In the genomic region with DNA sequence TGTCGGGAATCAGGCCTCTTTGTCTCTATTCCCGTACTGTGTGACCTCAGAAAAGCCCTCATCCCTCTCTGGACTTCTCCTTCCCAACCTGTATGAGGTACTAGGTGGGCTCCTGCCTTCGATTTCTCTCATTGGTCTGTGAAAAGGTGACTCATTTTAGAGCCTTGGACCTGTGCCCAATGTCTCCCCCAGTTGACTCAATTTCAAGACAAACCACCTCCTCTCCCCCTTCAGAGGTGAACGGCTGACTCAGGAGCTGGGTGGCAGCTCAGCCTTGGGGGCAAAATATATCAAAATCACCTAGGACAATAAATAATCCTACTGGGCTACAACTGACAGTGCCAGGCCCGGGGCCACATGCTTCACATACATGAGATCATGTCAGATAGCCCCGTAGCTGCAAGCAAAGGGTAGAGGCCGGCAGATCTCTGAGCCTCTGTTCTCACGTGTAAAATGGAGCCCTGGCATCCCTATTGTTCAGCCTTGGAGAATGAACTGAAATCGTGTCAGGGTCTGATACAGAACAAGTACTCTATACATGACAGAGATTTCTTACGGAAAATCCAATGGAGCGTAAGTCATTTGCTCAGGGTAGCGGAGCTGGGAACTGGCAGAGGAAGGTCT, we compare ENCODE assay signal across 8 cellular contexts. TPM values are rescaled to one million over a fixed set of nuclear protein-coding genes. Genes with fewer than 3 reads are reported as not detected.
DNase-seq lines count a peak whose midpoint lies in the region; ATAC-seq and TF ChIP-seq lines count a peak whose summit lies in the region.

No MANE protein-coding gene starts in this region.

- H3K36me3 Mint-ChIP-seq in activated T-helper 17 cell treated with anti-CD3 and anti-CD28 coated beads, Interleukin-2, amount 50 U/mL, for 72 hours (ENCODE audit: low read depth): peaks cover 55% of the 10 kb centered on the region

- TF ChIP-seq CTCF in GM06990 (IDR thresholded peaks at IDR 0.05; ENCODE audit: insufficient read depth, low read length, poor library complexity, severe bottlenecking) (no peak), retinal pigment epithelial cell (conservative IDR thresholded peaks at IDR 0.05; ENCODE audit: low read depth, low read length) (no peak)

- H3K4me3 ChIP-seq in GM06990 (replicated peaks; ENCODE audit: low read depth, low read length) (peak overlapping the region; percentile 82), retinal pigment epithelial cell (ENCODE audit: low read length) (peak overlapping the region; percentile 65)

- H3K9me3 Mint-ChIP-seq in activated T-helper 17 cell treated with anti-CD3 and anti-CD28 coated beads, Interleukin-2, amount 50 U/mL, for 72 hours: no peaks in the 10 kb centered on the region

- H3K36me3 ChIP-seq in GM06990 (ENCODE audit: control insufficient read depth, insufficient read depth, low read length): no peaks in the 10 kb centered on the region; the same call in none of the 2 replicates

- peak overlapping the region; percentile 89 for H3K4me3 Mint-ChIP-seq in activated T-helper 17 cell treated with anti-CD3 and anti-CD28 coated beads, Interleukin-2, amount 50 U/mL, for 72 hours

- peak overlapping the region; percentile 97 for H3K27ac Mint-ChIP-seq in activated T-helper 17 cell treated with anti-CD3 and anti-CD28 coated beads, Interleukin-2, amount 50 U/mL, for 72 hours

- no peaks in the 10 kb centered on the region for H3K27me3 Mint-ChIP-seq in activated T-helper 17 cell treated with anti-CD3 and anti-CD28 coated beads, Interleukin-2, amount 50 U/mL, for 72 hours

- H3K4me1 Mint-ChIP-seq in activated T-helper 17 cell treated with anti-CD3 and anti-CD28 coated beads, Interleukin-2, amount 50 U/mL, for 72 hours: peaks cover 31% of the 10 kb centered on the region

- peak; percentile 68 for DNase-seq in GM06990 (ENCODE audit: extremely low read depth, insufficient read length)
- DNase-seq in NCI-H345 (lab: John Stamatoyannopoulos, UW): peak; percentile 82
- peak; percentile 22 for DNase-seq in globus pallidus (ENCODE audit: low spot score)
- DNase-seq in retinal pigment epithelial cell (ENCODE audit: low read depth): peak; percentile 82
- DNase-seq in cerebellum (ENCODE audit: low spot score): no peak
- no peak for DNase-seq in DMS153 (lab: John Stamatoyannopoulos, UW)

- H3K27me3 ChIP-seq in GM06990 (replicated peaks; ENCODE audit: control insufficient read depth, insufficient read depth, low read length): no peaks in the 10 kb centered on the region

- ATAC-seq in activated T-helper 17 cell treated with anti-CD3 and anti-CD28 coated beads, Interleukin-2, amount 50 U/mL, for 72 hours (replicated peaks): peak; percentile 46
- ATAC-seq in HG02759 (IDR thresholded peaks at IDR 0.05; ENCODE audit: unreplicated experiment): no peak

RNA-seq across cellular contexts. Expression of a gene that starts 0.5 kb away (rescaled TPM):
- total RNA-seq in activated T-helper 17 cell treated with anti-CD3 and anti-CD28 coated beads, Interleukin-2, amount 50 U/mL, for 72 hours: 10 to 100 TPM; 31.0 to 54.8 TPM
- total RNA-seq in cerebellum: 31.7 TPM

RNA-seq across cellular contexts. Expression of a gene that starts 0.8 kb away (rescaled TPM):
- 10 to 100 TPM in 1 of 2 donors, 1 to 10 TPM in 1; 7.0 to 14.5 TPM for total RNA-seq in activated T-helper 17 cell treated with anti-CD3 and anti-CD28 coated beads, Interleukin-2, amount 50 U/mL, for 72 hours
- total RNA-seq in cerebellum: 6.7 TPM

RNA-seq across cellular contexts. Expression of a gene that starts 25.7 kb away (rescaled TPM):
- 10 to 100 TPM; 16.4 to 37.3 TPM for total RNA-seq in activated T-helper 17 cell treated with anti-CD3 and anti-CD28 coated beads, Interleukin-2, amount 50 U/mL, for 72 hours
- 15.2 TPM for total RNA-seq in cerebellum

RNA-seq across cellular contexts. Expression of a gene that starts 34.1 kb away (rescaled TPM):
- total RNA-seq in activated T-helper 17 cell treated with anti-CD3 and anti-CD28 coated beads, Interleukin-2, amount 50 U/mL, for 72 hours: 10 to 100 TPM; 13.0 to 16.6 TPM
- total RNA-seq in cerebellum: 0.82 TPM

RNA-seq across cellular contexts. Expression of a gene that starts 34.9 kb away (rescaled TPM):
- total RNA-seq in activated T-helper 17 cell treated with anti-CD3 and anti-CD28 coated beads, Interleukin-2, amount 50 U/mL, for 72 hours: 100 to 1,000 TPM; 171 to 175 TPM
- total RNA-seq in cerebellum: 34.3 TPM

Comparison
In these comparisons a context has a peak if more than half of its experiments do, and no peak if none do; other contexts are left out.
1. DNase-seq: peak in GM06990 (single experiment), NCI-H345 (single experiment), globus pallidus (single experiment) and retinal pigment epithelial cell (single experiment); none in cerebellum (single experiment) and DMS153 (single experiment).